Comparison of ENCODE assay signal across 1 cellular context in genomic region chr1:14598498-14599172, GRCh38.
TF ChIP-seq lines count a peak whose summit lies in the region.

KAZN (plus strand) TSS chr1:14598685.

TF ChIP-seq in IMR-90, 13 proteins besides CTCF, POLR2A, EP300 and RAD21 (continued from another document):
- no peak for TF ChIP-seq USF2 (IDR thresholded peaks at IDR 0.05; ENCODE audit: low read depth, low read length)
- no peak for TF ChIP-seq MAZ (IDR thresholded peaks at IDR 0.05; ENCODE audit: borderline replicate concordance, low read depth, low read length)
- no peak for TF ChIP-seq MXI1 (IDR thresholded peaks at IDR 0.05; ENCODE audit: borderline replicate concordance, low read depth, low read length)
- no peak for TF ChIP-seq CHD1 (IDR thresholded peaks at IDR 0.05; ENCODE audit: low read depth, low read length)
- no peak for TF ChIP-seq NFE2L2 (IDR thresholded peaks at IDR 0.05; ENCODE audit: low read depth, low read length)
- TF ChIP-seq SMC3 (IDR thresholded peaks at IDR 0.05; ENCODE audit: low read depth, low read length): no peak
- no peak for TF ChIP-seq MAFK (IDR thresholded peaks at IDR 0.05; ENCODE audit: low read depth, low read length)
